Comparison of ENCODE assay signal across 1 cellular context in genomic region chr1:203403586-203403985, GRCh38.
TF ChIP-seq lines count a peak whose summit lies in the region.

No MANE protein-coding gene starts in this region.

TF ChIP-seq in GM23338, 12 proteins besides CTCF, POLR2A, EP300 and RAD21 (continued from another document):
- no peak for TF ChIP-seq ZNF462 (CRISPR knock-in tag; IDR thresholded peaks at IDR 0.05)
- no peak for TF ChIP-seq REST (IDR thresholded peaks at IDR 0.05; ENCODE audit: unreplicated experiment)
- TF ChIP-seq NANOG (IDR thresholded peaks at IDR 0.05; ENCODE audit: borderline replicate concordance) = no peak
- TF ChIP-seq JUNB (IDR thresholded peaks at IDR 0.05; ENCODE audit: unreplicated experiment) = no peak
- no peak for TF ChIP-seq STAT1 (IDR thresholded peaks at IDR 0.05; ENCODE audit: unreplicated experiment)
- TF ChIP-seq ZNF331 (CRISPR knock-in tag; IDR thresholded peaks at IDR 0.05; ENCODE audit: low read depth) = no peak
- no peak for TF ChIP-seq EZH2phosphoT487 (IDR thresholded peaks at IDR 0.05; ENCODE audit: unreplicated experiment)
- no peak for TF ChIP-seq EZH2 (IDR thresholded peaks at IDR 0.05; ENCODE audit: low read depth, unreplicated experiment)
- no peak for TF ChIP-seq CREB1 (CRISPR knock-in tag; IDR thresholded peaks at IDR 0.05; ENCODE audit: low read depth)
- no peak for TF ChIP-seq ETS1 (IDR thresholded peaks at IDR 0.05)
